Comparison of ENCODE assay signal across 8 cellular contexts in the genomic region with DNA sequence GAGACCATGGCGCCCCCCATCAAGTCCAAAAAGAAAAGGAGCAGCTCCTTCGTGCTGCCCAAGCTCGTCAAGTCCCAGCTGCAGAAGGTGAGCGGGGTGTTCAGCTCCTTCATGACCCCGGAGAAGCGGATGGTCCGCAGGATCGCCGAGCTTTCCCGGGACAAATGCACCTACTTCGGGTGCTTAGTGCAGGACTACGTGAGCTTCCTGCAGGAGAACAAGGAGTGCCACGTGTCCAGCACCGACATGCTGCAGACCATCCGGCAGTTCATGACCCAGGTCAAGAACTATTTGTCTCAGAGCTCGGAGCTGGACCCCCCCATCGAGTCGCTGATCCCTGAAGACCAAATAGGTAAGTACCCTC.
DNase-seq lines count a peak whose midpoint lies in the region; ATAC-seq and TF ChIP-seq lines count a peak whose summit lies in the region.

No MANE protein-coding gene starts in this region.

- no peak for TF ChIP-seq CTCF in HFF-Myc (IDR thresholded peaks at IDR 0.05; ENCODE audit: low read depth, low read length, missing control alignments)
- TF ChIP-seq CTCF in brain microvascular endothelial cell (IDR thresholded peaks at IDR 0.05; ENCODE audit: low read depth, low read length, missing control alignments): peak; percentile 2

- H3K4me3 ChIP-seq in HFF-Myc (replicated peaks; ENCODE audit: low read depth, low read length) (peak overlapping the region; percentile 67), brain microvascular endothelial cell (ENCODE audit: low read depth, low read length) (peak overlapping the region; percentile 89)

- H3K27me3 ChIP-seq in brain microvascular endothelial cell (replicated peaks) (no peaks in the 10 kb centered on the region), layer of hippocampus (ENCODE audit: control insufficient read depth, insufficient read depth, low read length) (no peaks in the 10 kb centered on the region)

- no peak for ATAC-seq in HG02610 (IDR thresholded peaks at IDR 0.05; ENCODE audit: unreplicated experiment)

- in situ Hi-C loops in brain microvascular endothelial cell (cut with HindIII; ENCODE audit: low pct_ligation_motif_present, low sequenced_read_pairs): loop anchor here (25.0 kb wide), 1 partner anchor 288 kb away; no protein-coding TSS in a partner anchor

- H3K36me3 ChIP-seq in brain microvascular endothelial cell (replicated peaks): peaks cover 3% of the 10 kb centered on the region

- H3K27ac ChIP-seq in brain microvascular endothelial cell (peak overlapping the region; percentile 88), layer of hippocampus (ENCODE audit: low read depth, low read length) (peak overlapping the region; percentile 95)

- DNase-seq in HFF-Myc (ENCODE audit: extremely low read depth, low read depth): no peak
- no peak for DNase-seq in brain microvascular endothelial cell
- peak; percentile 54 for DNase-seq in superior temporal gyrus (ENCODE audit: extremely low spot score)
- DNase-seq in NCI-H748 treated with DMSO at 0.1 percent for 48 hours (lab: John Stamatoyannopoulos, UW): no peak
- no peak for DNase-seq in DMS79 treated with DMSO at 0.1 percent for 48 hours (lab: John Stamatoyannopoulos, UW)
- no peak for DNase-seq in T-helper 9 cell
